In genomic region chrX:137562096-137562495, GRCh38 we compare ENCODE assay signal across 16 cellular contexts.
A peak's percentile ranks its signal among the peaks of the same experiment; 100 is the strongest.
DNase-seq lines count a peak whose midpoint lies in the region; TF ChIP-seq lines count a peak whose summit lies in the region.
"Had no signal": no experiment of that assay in that cellular context is flagged by ENCODE, and none has a peak within 500 bp of the region (broad histone marks: within the 10 kb centered on the region; RNA-seq: fewer than 3 reads in every experiment).

No MANE protein-coding gene starts in this region.

- no peaks in the 10 kb centered on the region for H3K9me3 ChIP-seq in HUES6 (ENCODE audit: control insufficient read depth, insufficient read depth, low read depth, low read length)
- peaks cover 11% of the 10 kb centered on the region for H3K9me3 ChIP-seq in iPS-18c (ENCODE audit: control insufficient read depth, insufficient read depth, low read length)

- DNase-seq in choroid plexus epithelial cell (ENCODE audit: low read depth) = no peak
- no peak for DNase-seq in activated CD4-positive, alpha-beta T cell treated with anti-CD3 and anti-CD28 coated beads, Interleukin-2, amount 50 U/mL, for 1 hour
- no peak for DNase-seq in NCI-H82 (lab: John Stamatoyannopoulos, UW)
- no peak for DNase-seq in GM13976 (ENCODE audit: low spot score)
- DNase-seq in NCI-H2107 (lab: John Stamatoyannopoulos, UW) = no peak
- DNase-seq: DMS 273 treated with DMSO at 0.1 percent for 48 hours, GDM1, KBM-7, NCI-H1105 treated with DMSO at 0.1 percent for 48 hours, NCI-H1694, NCI-H2081 treated with DMSO at 0.1 percent for 48 hours, NCI-H510A, NCI-H774, SHP77 had no signal

- TF ChIP-seq CTCF in choroid plexus epithelial cell (conservative IDR thresholded peaks at IDR 0.05; ENCODE audit: low read depth, low read length) (no peak), GM13976 (IDR thresholded peaks at IDR 0.05; ENCODE audit: borderline replicate concordance, control extremely low read depth, extremely low read depth, insufficient read depth, missing control alignments) (no peak)

- H3K4me3 ChIP-seq in HUES6 (ENCODE audit: low read depth, low read length) (peak overlapping the region; percentile 95), choroid plexus epithelial cell (ENCODE audit: low read depth, low read length) (peak overlapping the region; percentile 35), iPS-18c (ENCODE audit: insufficient read depth, low read depth, low read length) (peak overlapping the region; percentile 31; the same call in 1 of the 2 replicates)

- H3K27me3 ChIP-seq in HUES6 (ENCODE audit: control insufficient read depth, insufficient read depth, low read length) = no peaks in the 10 kb centered on the region; the same call in 1 of the 2 replicates

- H3K9ac ChIP-seq in HUES6 (ENCODE audit: low read length) = peak overlapping the region; percentile 95

- peaks cover 4% of the 10 kb centered on the region for H3K36me3 ChIP-seq in HUES6 (ENCODE audit: control insufficient read depth, insufficient read depth, low read length)

- H3K27ac ChIP-seq in HUES6 (ENCODE audit: low read depth, low read length) = peak overlapping the region; percentile 15; the same call in 1 of the 2 replicates

- in situ Hi-C loops in GM13976 (cut with MboI; ENCODE audit: low sequenced_read_pairs, unreplicated experiment) = no loop called here

- peaks cover 48% of the 10 kb centered on the region for H3K4me1 ChIP-seq in HUES6 (ENCODE audit: control insufficient read depth, insufficient read depth, low read length)

Comparison
In these comparisons a context has a peak if more than half of its experiments do, and no peak if none do; other contexts are left out.
1. H3K4me3 ChIP-seq: peak in every context shown above with its lines; median percentile 95 in HUES6; 35 in choroid plexus epithelial cell; 31 in iPS-18c.